In genomic region chr7:110486549-110486948, GRCh38 we compare ENCODE assay signal across 16 cellular contexts.
"Had no signal": no experiment of that assay in that cellular context is flagged by ENCODE, and none has a peak within 500 bp of the region (broad histone marks: within the 10 kb centered on the region; RNA-seq: fewer than 3 reads in every experiment).

No MANE protein-coding gene starts in this region.

- H3K36me3 ChIP-seq: esophagus muscularis mucosa, gastroesophageal sphincter, heart left ventricle, left lung, right atrium auricular region, tibial artery, WERI-Rb-1 had no signal

- ATAC-seq: activated CD8-positive, alpha-beta memory T cell treated with anti-CD3 and anti-CD28 coated beads, Interleukin-2, amount 10 ng/mL, durations not matched to agents 7 days and 5 days; gastroesophageal sphincter; heart left ventricle; left lung; stimulated activated naive CD8-positive, alpha-beta T cell treated with anti-CD3 and anti-CD28 coated beads, Interleukin-15, Interleukin-2, amounts not matched to agents 100 U/mL and 50 U/mL, for 24 hours had no signal

- H3K4me3 ChIP-seq: esophagus muscularis mucosa, gastroesophageal sphincter, heart left ventricle, left lung, right atrium auricular region, tibial artery had no signal

- H3K27ac ChIP-seq: esophagus muscularis mucosa, gastroesophageal sphincter, heart left ventricle, left lung, right atrium auricular region, tibial artery, WERI-Rb-1 had no signal

- DNase-seq: activated CD4-positive, alpha-beta T cell treated with anti-CD3 and anti-CD28 coated beads, Interleukin-2, amount 50 U/mL, for 4 hours; activated CD8-positive, alpha-beta memory T cell treated with anti-CD3 and anti-CD28 coated beads, Interleukin-2, amount 10 ng/mL, durations not matched to agents 7 days and 5 days; effector memory CD4-positive, alpha-beta T cell; heart left ventricle; kidney; left lung; mammary epithelial cell; occipital lobe; posterior cingulate gyrus; stimulated activated naive CD8-positive, alpha-beta T cell treated with anti-CD3 and anti-CD28 coated beads, Interleukin-15, Interleukin-2, amounts not matched to agents 100 U/mL and 50 U/mL, for 24 hours; substantia nigra; tibial artery; WERI-Rb-1 had no signal

- H3K9me3 ChIP-seq: gastroesophageal sphincter, right atrium auricular region, tibial artery had no signal

- H3K4me1 ChIP-seq: esophagus muscularis mucosa, gastroesophageal sphincter, heart left ventricle, left lung, right atrium auricular region, tibial artery had no signal

- H3K27me3 ChIP-seq: esophagus muscularis mucosa, gastroesophageal sphincter, heart left ventricle, left lung, right atrium auricular region, tibial artery had no signal
